ENCODE assay signal across 10 cellular contexts in the genomic region with DNA sequence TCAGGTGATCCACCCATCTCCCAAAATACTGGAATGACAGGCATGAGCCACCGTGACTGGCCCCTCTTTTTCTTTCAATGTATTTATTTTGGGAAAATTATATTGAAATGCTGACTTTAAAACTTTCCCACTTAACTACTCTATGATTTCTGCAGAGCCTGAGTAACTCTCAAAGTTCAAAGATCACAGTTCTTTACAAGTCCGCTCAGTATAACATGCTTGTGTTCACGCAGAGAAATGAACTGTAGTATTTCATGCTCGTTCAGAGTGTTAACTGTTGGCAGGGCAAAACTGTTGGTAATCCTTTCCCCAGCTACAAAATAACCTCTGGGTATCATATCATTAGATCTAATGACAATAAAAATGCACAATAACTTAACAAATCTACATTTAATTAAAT. TPM values are rescaled to one million over a fixed set of nuclear protein-coding genes. Genes with fewer than 3 reads are reported as not detected.
"Had no signal": no experiment of that assay in that cellular context is flagged by ENCODE, and none has a peak within 500 bp of the region (broad histone marks: within the 10 kb centered on the region; RNA-seq: fewer than 3 reads in every experiment).

No MANE protein-coding gene starts in this region.

- ATAC-seq: K562 had no signal

- DNase-seq: IMR-90, KBM-7, KG1 had no signal

- H3K27ac ChIP-seq: HL-60, KMS-11 had no signal

- H3K4me2 ChIP-seq: KMS-11 had no signal

- H3K4me3 ChIP-seq: K562 had no signal

- FAIRE-seq: HTR-8/SVneo, K562 had no signal

- H3K9ac ChIP-seq: KMS-11 had no signal

RNA-seq across cellular contexts. Expression of a gene that starts 50.7 kb away (rescaled TPM):
- total RNA-seq: HT-29, HT1080, IMR-90 had no signal
- polyA plus RNA-seq: IgD-negative memory B cell, IMR-90 had no signal
